ENCODE assay signal across 25 cellular contexts in genomic region chr12:38691164-38691563, GRCh38.
"Had no signal": no experiment of that assay in that cellular context is flagged by ENCODE, and none has a peak within 500 bp of the region (broad histone marks: within the 10 kb centered on the region; RNA-seq: fewer than 3 reads in every experiment).

No MANE protein-coding gene starts in this region.

- H3K27ac Mint-ChIP-seq: activated CD4-positive, alpha-beta T cell treated with anti-CD3 and anti-CD28 coated beads for 36 hours; activated naive CD8-positive, alpha-beta T cell; brain; immature natural killer cell; natural killer cell; neural progenitor cell; T-helper 2 cell treated with Interferon-gamma antibody and Interleukin-4, amounts not matched to agents 5 μg/mL and 100 μg/mL, for 36 hours had no signal

- H3K9me3 Mint-ChIP-seq: neural progenitor cell; T-helper 2 cell treated with Interferon-gamma antibody and Interleukin-4, amounts not matched to agents 5 μg/mL and 100 μg/mL, for 36 hours had no signal

- H3K27me3 Mint-ChIP-seq: activated CD4-positive, alpha-beta T cell treated with anti-CD3 and anti-CD28 coated beads for 36 hours; activated naive CD8-positive, alpha-beta T cell had no signal

- H3K4me3 Mint-ChIP-seq: activated CD4-positive, alpha-beta T cell treated with anti-CD3 and anti-CD28 coated beads for 36 hours; activated naive CD8-positive, alpha-beta T cell; brain; immature natural killer cell; natural killer cell; neural progenitor cell; T-helper 2 cell treated with Interferon-gamma antibody and Interleukin-4, amounts not matched to agents 5 μg/mL and 100 μg/mL, for 36 hours had no signal

- H3K4me3 ChIP-seq: left lung, lower lobe of right lung, neural progenitor cell, right lobe of liver, tibial nerve had no signal

- H3K27ac ChIP-seq: left lung, lower lobe of right lung, neural progenitor cell, right lobe of liver, tibial nerve had no signal

- H3K36me3 Mint-ChIP-seq: activated naive CD8-positive, alpha-beta T cell; brain; natural killer cell; neural progenitor cell had no signal

- H3K4me1 Mint-ChIP-seq: activated CD4-positive, alpha-beta T cell treated with anti-CD3 and anti-CD28 coated beads for 36 hours; immature natural killer cell; natural killer cell; neural progenitor cell had no signal

- DNase-seq: activated CD4-positive, alpha-beta T cell treated with anti-CD3 and anti-CD28 coated beads for 36 hours; activated CD4-positive, CD25-positive, alpha-beta regulatory T cell; activated effector memory CD4-positive, alpha-beta T cell treated with Interleukin-2 at 50 U/mL for 16 hours; activated naive CD4-positive, alpha-beta T cell treated with Interleukin-2 at 50 U/mL for 16 hours; aorta; caudate nucleus; effector CD8-positive, alpha-beta T cell; head of caudate nucleus; hypothalamus; immature natural killer cell; kidney glomerular epithelial cell; left lung; lower lobe of right lung; mesendoderm; natural killer cell; occipital lobe; right lobe of liver; stimulated activated CD4-positive, alpha-beta T cell treated with anti-CD3 and anti-CD28 coated beads, Interleukin-2, amount 100 ng/mL, for 48 hours; stimulated activated naive CD4-positive, alpha-beta T cell treated with Interleukin-2 at 50 U/mL for 16 hours; T-helper 1 cell had no signal
